ENCODE assay signal across 8 cellular contexts in genomic region chr11:118438314-118438931, GRCh38. TPM values are rescaled to one million over a fixed set of nuclear protein-coding genes. Genes with fewer than 3 reads are reported as not detected.
A peak's percentile ranks its signal among the peaks of the same experiment; 100 is the strongest.
DNase-seq lines count a peak whose midpoint lies in the region; ATAC-seq, FAIRE-seq and TF ChIP-seq lines count a peak whose summit lies in the region.

No MANE protein-coding gene starts in this region.

- no peaks in the 10 kb centered on the region for H3K27me3 Mint-ChIP-seq in CD4-positive, alpha-beta T cell
- H3K27me3 Mint-ChIP-seq in activated naive CD4-positive, alpha-beta T cell treated with anti-CD3 and anti-CD28 coated beads, Interleukin-2, amount 10 ng/mL, durations not matched to agents 7 days and 5 days = peaks cover 4% of the 10 kb centered on the region

- no peaks in the 10 kb centered on the region for H3K9me3 ChIP-seq in CD4-positive, alpha-beta T cell (ENCODE audit: control insufficient read depth, low read length)

- H3K4me3 Mint-ChIP-seq in CD4-positive, alpha-beta T cell = peak overlapping the region; percentile 99
- H3K4me3 Mint-ChIP-seq in activated naive CD4-positive, alpha-beta T cell treated with anti-CD3 and anti-CD28 coated beads, Interleukin-2, amount 10 ng/mL, durations not matched to agents 7 days and 5 days = peak overlapping the region; percentile 93

- H3K27ac Mint-ChIP-seq in CD4-positive, alpha-beta T cell = peak overlapping the region; percentile 98
- peak overlapping the region; percentile 94 for H3K27ac Mint-ChIP-seq in activated naive CD4-positive, alpha-beta T cell treated with anti-CD3 and anti-CD28 coated beads, Interleukin-2, amount 10 ng/mL, durations not matched to agents 7 days and 5 days

- peak; percentile 48 for ATAC-seq in CD4-positive, alpha-beta T cell (ENCODE audit: poor library complexity)
- ATAC-seq in omental fat pad (ENCODE audit: low FRiP score) = peak; percentile 31
- no peak for ATAC-seq in HG03571 (IDR thresholded peaks at IDR 0.05; ENCODE audit: unreplicated experiment)

- no peak for TF ChIP-seq CTCF in CD4-positive, alpha-beta T cell (IDR thresholded peaks at IDR 0.05)
- TF ChIP-seq CTCF in omental fat pad (IDR thresholded peaks at IDR 0.05) = no peak

- CTCF ChIA-PET in CD4-positive, alpha-beta T cell (lab: Charles Lee) = interaction anchor here (0.6 to 1.0 kb wide), 3 partner anchors 50 to 631 kb away, joined by 3 read pairs; no protein-coding TSS in a partner anchor
- CTCF ChIA-PET in activated naive CD4-positive, alpha-beta T cell treated with anti-CD3 and anti-CD28 coated beads, Interleukin-2, amount 10 ng/mL, durations not matched to agents 7 days and 5 days (lab: Charles Lee) = interaction anchor here (1.2 kb wide), 1 partner anchor 8 kb away, joined by 3 read pairs; no protein-coding TSS in a partner anchor

- peaks cover 63% of the 10 kb centered on the region for H3K36me3 Mint-ChIP-seq in CD4-positive, alpha-beta T cell (ENCODE audit: low read depth)
- H3K36me3 Mint-ChIP-seq in activated naive CD4-positive, alpha-beta T cell treated with anti-CD3 and anti-CD28 coated beads, Interleukin-2, amount 10 ng/mL, durations not matched to agents 7 days and 5 days = peaks cover 29% of the 10 kb centered on the region

- no peaks in the 10 kb centered on the region for H3K9me3 Mint-ChIP-seq in CD4-positive, alpha-beta T cell
- no peaks in the 10 kb centered on the region for H3K9me3 Mint-ChIP-seq in activated naive CD4-positive, alpha-beta T cell treated with anti-CD3 and anti-CD28 coated beads, Interleukin-2, amount 10 ng/mL, durations not matched to agents 7 days and 5 days

- intact Hi-C loops in CD4-positive, alpha-beta T cell (cut with DNase I, micrococcal nuclease) = loop anchor here (1.0 to 5.0 kb wide), 2 partner anchors 40 to 131 kb away; no protein-coding TSS in a partner anchor

- H3K4me1 Mint-ChIP-seq in CD4-positive, alpha-beta T cell (ENCODE audit: low read depth) = peaks cover 74% of the 10 kb centered on the region
- H3K4me1 Mint-ChIP-seq in activated naive CD4-positive, alpha-beta T cell treated with anti-CD3 and anti-CD28 coated beads, Interleukin-2, amount 10 ng/mL, durations not matched to agents 7 days and 5 days = peaks cover 66% of the 10 kb centered on the region

- DNase-seq in CD4-positive, alpha-beta T cell = peak; percentile 14 to 52 (median 30)
- peak; percentile 37 for DNase-seq in H54 (ENCODE audit: insufficient read length, low spot score)
- peak; percentile 28 for DNase-seq in RCC 7860 (ENCODE audit: low spot score)
- DNase-seq in activated naive CD4-positive, alpha-beta T cell treated with anti-CD3 and anti-CD28 coated beads, Interleukin-2, amount 10 ng/mL, durations not matched to agents 7 days and 5 days = peak; percentile 76
- peak; percentile 33 to 38 for DNase-seq in frontal cortex (ENCODE audit: low spot score in 2 of 2)
- no peak for DNase-seq in omental fat pad (ENCODE audit: low spot score)
- peak; percentile 55 for DNase-seq in ureter (ENCODE audit: low spot score)

- no peak for TF ChIP-seq POLR2A in H54 (IDR thresholded peaks at IDR 0.05; ENCODE audit: low read depth, low read length)

- H3K27ac ChIP-seq in CD4-positive, alpha-beta T cell (ENCODE audit: low read depth, low read length) = peak overlapping the region; percentile 98

- POLR2A ChIA-PET in CD4-positive, alpha-beta T cell (lab: Charles Lee) = interaction anchor here (0.7 to 2.5 kb wide), 17 partner anchors 10 to 924 kb away, joined by 3 to 14 read pairs (median 3); partner anchors contain the start of genes ATP5MG and CD3D

- H3K27me3 ChIP-seq in CD4-positive, alpha-beta T cell (ENCODE audit: control insufficient read depth, insufficient read depth, low read length) = no peaks in the 10 kb centered on the region

- peak; percentile 69 for FAIRE-seq in H54 (lab: Jason Lieb, UNC)
- FAIRE-seq in RCC 7860 (lab: Jason Lieb, UNC) = no peak
- FAIRE-seq in frontal cortex (lab: Jason Lieb, UNC) = no peak

RNA-seq across cellular contexts. Expression of gene KMT2A, which starts 2.1 kb away (rescaled TPM):
- total RNA-seq in CD4-positive, alpha-beta T cell = 100 to 1,000 TPM; 135 to 140 TPM
- 35.9 TPM for total RNA-seq in frontal cortex
- total RNA-seq in omental fat pad = 10 to 100 TPM; 39.3 to 84.8 (median 51.9) TPM
- total RNA-seq in ureter = 106 TPM

RNA-seq across cellular contexts. Expression of gene ATP5MG, which starts 37.0 kb away (rescaled TPM):
- total RNA-seq in CD4-positive, alpha-beta T cell = 100 to 1,000 TPM; 147 to 153 TPM
- 76.2 TPM for total RNA-seq in frontal cortex
- 10 to 100 TPM; 38.1 to 57.1 (median 51.9) TPM for total RNA-seq in omental fat pad
- 174 TPM for total RNA-seq in ureter
